In the genomic region with DNA sequence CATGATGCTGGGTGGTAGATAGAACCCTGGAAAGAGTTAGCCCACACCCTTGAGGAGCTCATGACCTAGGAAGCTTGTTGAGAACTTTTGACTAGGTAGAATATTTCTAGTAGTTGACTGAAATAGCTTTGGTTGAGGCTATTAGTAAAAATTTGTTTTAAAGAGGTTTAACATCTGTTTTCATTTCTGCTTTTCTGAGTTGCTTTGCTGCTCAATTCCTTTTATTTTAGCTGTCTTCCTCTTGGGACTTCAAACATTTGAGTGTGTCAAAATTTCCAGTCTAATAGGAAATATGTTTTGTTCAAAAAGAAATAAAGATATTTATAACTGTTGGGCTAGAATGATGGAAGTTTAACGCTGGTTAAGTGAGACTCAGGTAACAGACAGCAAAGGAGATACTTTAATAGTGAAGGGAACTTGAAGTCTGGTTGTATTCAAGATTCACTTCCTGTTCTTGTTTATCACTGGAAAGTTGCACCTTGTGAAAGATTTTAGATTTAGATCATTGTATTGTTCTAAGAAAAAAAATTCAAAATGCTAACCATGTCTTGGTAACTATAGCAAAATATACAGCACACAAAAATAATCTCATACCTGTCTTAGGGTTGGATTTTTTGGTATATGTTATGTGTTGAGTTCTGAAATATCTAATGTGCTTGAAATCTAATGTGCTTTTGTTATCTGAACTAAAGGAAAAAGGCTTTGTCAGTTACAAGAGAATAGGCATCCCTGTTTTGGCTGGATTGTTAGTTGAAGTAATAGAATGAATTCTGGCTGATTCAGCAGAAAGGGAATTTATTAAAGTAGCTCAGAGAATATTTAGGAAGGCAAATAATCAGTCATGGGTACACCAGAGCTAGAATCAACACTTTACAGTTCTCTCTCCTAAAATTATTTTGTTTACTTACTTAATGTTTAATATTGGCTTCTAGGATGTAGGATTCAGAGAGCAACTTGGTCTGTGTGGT, we compare ENCODE assay signal across 8 cellular contexts. TPM values are rescaled to one million over a fixed set of nuclear protein-coding genes. Genes with fewer than 3 reads are reported as not detected.
DNase-seq lines count a peak whose midpoint lies in the region; ATAC-seq and TF ChIP-seq lines count a peak whose summit lies in the region.

No MANE protein-coding gene starts in this region.

- ATAC-seq in GM21360 (IDR thresholded peaks at IDR 0.05; ENCODE audit: unreplicated experiment), result peak; percentile 64
- ATAC-seq in HG03521 (IDR thresholded peaks at IDR 0.05; ENCODE audit: unreplicated experiment), result peak; percentile 55

- peaks cover 91 to 99% (median 96%) of the 10 kb centered on the region in 3 donors for H3K4me1 Mint-ChIP-seq in CD8-positive, alpha-beta memory T cell

- no peak for TF ChIP-seq POLR2A in lower leg skin (IDR thresholded peaks at IDR 0.05)

- POLR2A ChIA-PET in CD8-positive, alpha-beta memory T cell (lab: Charles Lee), result interaction anchor here (0.9 to 1.5 kb wide), 4 partner anchors 9 to 720 kb away, joined by 3 to 7 read pairs (median 4); no protein-coding TSS in a partner anchor

- no peaks in the 10 kb centered on the region for H3K27me3 Mint-ChIP-seq in CD8-positive, alpha-beta memory T cell

- CTCF ChIA-PET in CD8-positive, alpha-beta memory T cell (lab: Charles Lee), result interaction anchor here (1.0 to 5.0 kb wide), 15 partner anchors 10 to 154 kb away, joined by 3 to 22 read pairs (median 4); no protein-coding TSS in a partner anchor

- H3K36me3 Mint-ChIP-seq in CD8-positive, alpha-beta memory T cell, result peaks cover 0 to 37% (median 14%) of the 10 kb centered on the region in 3 donors

- H3K27me3 ChIP-seq in CD8-positive, alpha-beta memory T cell (ENCODE audit: insufficient read depth, low read length, poor library complexity, severe bottlenecking), result no peaks in the 10 kb centered on the region

- peak in 2 of 5 donors; percentile 58 to 59 for DNase-seq in CD8-positive, alpha-beta memory T cell
- DNase-seq in fibroblast of the conjunctiva (ENCODE audit: low read depth), result peak; percentile 14
- DNase-seq in hippocampal formation (lab: John Stamatoyannopoulos, UW), result no peak
- no peak for DNase-seq in RPMI8226
- no peak for DNase-seq in lower leg skin (ENCODE audit: low spot score in 2 of 2)
- no peak for DNase-seq in SKM-1 treated with dmso at 0.1 percent for 144 hours (lab: John Stamatoyannopoulos, UW; ENCODE audit: unreplicated experiment)

- H3K9me3 ChIP-seq in CD8-positive, alpha-beta memory T cell (ENCODE audit: low read length), result no peaks in the 10 kb centered on the region

- 42 to 49% methylated on average over 1 of the region's 1 CpG for WGBS in lower leg skin, 2 donors

- intact Hi-C loops in lower leg skin (cut with DNase I; ENCODE audit: low total_unique reads), result no loop called here

- H3K4me3 Mint-ChIP-seq in CD8-positive, alpha-beta memory T cell, result peak overlapping the region; percentile 47 to 85 (median 74)

- no peaks in the 10 kb centered on the region for H3K36me3 ChIP-seq in CD8-positive, alpha-beta memory T cell (ENCODE audit: insufficient read depth, low read length)

- H3K9me3 Mint-ChIP-seq in CD8-positive, alpha-beta memory T cell, result no peaks in the 10 kb centered on the region

- peaks cover 91% of the 10 kb centered on the region for H3K4me1 ChIP-seq in CD8-positive, alpha-beta memory T cell (ENCODE audit: insufficient read depth, low read length)

- peak overlapping the region; percentile 94 to 100 (median 99) for H3K27ac Mint-ChIP-seq in CD8-positive, alpha-beta memory T cell

- no peak for TF ChIP-seq CTCF in lower leg skin (IDR thresholded peaks at IDR 0.05)

- peak overlapping the region; percentile 66 for H3K27ac ChIP-seq in CD8-positive, alpha-beta memory T cell (ENCODE audit: low read depth, low read length)

- peak overlapping the region; percentile 18 for H3K4me3 ChIP-seq in CD8-positive, alpha-beta memory T cell (ENCODE audit: low read length)
- H3K4me3 ChIP-seq in lower leg skin (ENCODE audit: low read depth, poor library complexity, severe bottlenecking), result no peak overlapping the region

RNA-seq across cellular contexts. Expression of a gene that starts 24.4 kb away (rescaled TPM):
- 10 to 100 TPM; 15.2 to 16.2 TPM for total RNA-seq in CD8-positive, alpha-beta memory T cell
- polyA plus RNA-seq in CD8-positive, alpha-beta memory T cell, result 32.4 TPM
- not detected for total RNA-seq in lower leg skin

RNA-seq across cellular contexts. Expression of a gene that starts 24.7 kb away (rescaled TPM):
- 10 to 100 TPM; 61.5 to 62.8 TPM for total RNA-seq in CD8-positive, alpha-beta memory T cell
- 232 TPM for polyA plus RNA-seq in CD8-positive, alpha-beta memory T cell
- total RNA-seq in lower leg skin, result 10 to 100 TPM in 2 of 4 donors, 1 to 10 TPM in 2; 2.3 to 13.7 (median 9.1) TPM

Comparison
In these comparisons a context has a peak if more than half of its experiments do, and no peak if none do; other contexts are left out.
1. RNA of a gene that starts 24.4 kb away (total RNA-seq): 15.2 to 16.2 TPM in CD8-positive, alpha-beta memory T cell; not detected in lower leg skin; every median in the first group is over 10 times any median in the second.
2. RNA of a gene that starts 24.7 kb away (total RNA-seq): 61.5 to 62.8 TPM in CD8-positive, alpha-beta memory T cell; 2.3 to 13.7 TPM in lower leg skin; every median in the first group is over 4 times any median in the second.